9 cellular contexts compared by ENCODE assay signal in the genomic region with DNA sequence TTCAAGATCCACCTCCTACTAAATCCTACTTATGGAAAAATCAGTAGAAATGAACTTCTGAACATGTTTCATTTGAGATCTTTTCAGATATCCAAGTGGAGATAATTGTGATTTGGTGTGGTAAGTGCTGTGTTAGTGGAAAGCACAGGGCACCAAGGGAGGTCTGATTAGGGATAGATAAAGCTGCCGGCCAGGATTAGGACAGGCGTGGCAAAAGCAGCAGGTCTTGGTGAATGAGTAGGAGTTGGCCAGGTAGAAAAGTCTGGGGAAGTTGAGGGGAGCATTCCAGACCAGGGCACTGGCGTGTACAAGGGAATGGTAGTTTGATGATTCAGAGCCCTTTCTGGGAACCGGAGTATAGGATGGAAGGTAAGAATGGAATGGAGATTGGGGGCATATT. TPM values are rescaled to one million over a fixed set of nuclear protein-coding genes. Genes with fewer than 3 reads are reported as not detected.
DNase-seq lines count a peak whose midpoint lies in the region; ATAC-seq and TF ChIP-seq lines count a peak whose summit lies in the region.
"Had no signal": no experiment of that assay in that cellular context is flagged by ENCODE, and none has a peak within 500 bp of the region (broad histone marks: within the 10 kb centered on the region; RNA-seq: fewer than 3 reads in every experiment).

No MANE protein-coding gene starts in this region.

- H3K9me3 ChIP-seq in right atrium auricular region (no peaks in the 10 kb centered on the region), SK-N-MC (ENCODE audit: low read depth, low read length) (no peaks in the 10 kb centered on the region), vagina (no peaks in the 10 kb centered on the region)

- TF ChIP-seq CTCF in right atrium auricular region (IDR thresholded peaks at IDR 0.05) (no peak), vagina (IDR thresholded peaks at IDR 0.05) (no peak), chondrocyte (IDR thresholded peaks at IDR 0.05) (no peak)

- intact Hi-C loops in left ventricle myocardium superior (cut with micrococcal nuclease) (no loop called here), vagina (cut with DNase I) (no loop called here)

- ATAC-seq in left ventricle myocardium superior: no peak

- H3K36me3 ChIP-seq in right atrium auricular region (no peaks in the 10 kb centered on the region), SK-N-MC (ENCODE audit: insufficient read depth, low read length) (no peaks in the 10 kb centered on the region), vagina (no peaks in the 10 kb centered on the region)

- TF ChIP-seq POLR2A in vagina (IDR thresholded peaks at IDR 0.05): no peak

- H3K4me1 ChIP-seq in right atrium auricular region (peaks cover 0 to 19% of the 10 kb centered on the region in 2 donors), vagina (peaks cover 21% of the 10 kb centered on the region)

- no peak overlapping the region for H3K4me3 Mint-ChIP-seq in chondrocyte (ENCODE audit: unreplicated experiment)

- DNase-seq in right atrium auricular region (ENCODE audit: low spot score): peak; percentile 26
- no peak for DNase-seq in left ventricle myocardium superior
- no peak for DNase-seq in SK-N-MC (ENCODE audit: low read depth, low spot score)
- DNase-seq in epithelial cell of prostate (ENCODE audit: low read depth, low spot score): no peak
- DNase-seq in vagina (ENCODE audit: extremely low spot score in 2 of 2): peak; percentile 64 to 80
- no peak for DNase-seq in SK-N-DZ (ENCODE audit: low spot score)
- DNase-seq in NCI-H2171 (lab: John Stamatoyannopoulos, UW): no peak
- DNase-seq in chondrocyte (ENCODE audit: low spot score): no peak
- DNase-seq: EL had no signal

- H3K4me3 ChIP-seq in right atrium auricular region (no peak overlapping the region), SK-N-MC (peak overlapping the region; percentile 89), vagina (no peak overlapping the region)

- no peaks in the 10 kb centered on the region for H3K27me3 Mint-ChIP-seq in chondrocyte (ENCODE audit: low read depth)

- peaks cover 9% of the 10 kb centered on the region for H3K36me3 Mint-ChIP-seq in chondrocyte (ENCODE audit: low read depth)

- H3K27me3 ChIP-seq in right atrium auricular region (no peaks in the 10 kb centered on the region), vagina (no peaks in the 10 kb centered on the region)

- H3K9me3 Mint-ChIP-seq in chondrocyte (ENCODE audit: low read depth): peaks cover 3% of the 10 kb centered on the region

- H3K27ac ChIP-seq in right atrium auricular region: no peak overlapping the region
- peak overlapping the region; percentile 47 for H3K27ac ChIP-seq in SK-N-MC
- H3K27ac ChIP-seq in epithelial cell of prostate: peak overlapping the region; percentile 63
- H3K27ac ChIP-seq in vagina: no peak overlapping the region

- peaks cover 12% of the 10 kb centered on the region for H3K4me1 Mint-ChIP-seq in chondrocyte (ENCODE audit: low read depth)

- H3K9ac ChIP-seq in SK-N-MC (ENCODE audit: insufficient read length): no peak overlapping the region

- no peak overlapping the region for H3K27ac Mint-ChIP-seq in chondrocyte (ENCODE audit: unreplicated experiment)

RNA-seq across cellular contexts. Expression of gene AZIN2, which starts 47.8 kb away (rescaled TPM):
- total RNA-seq in right atrium auricular region (1 to 10 TPM; 1.9 to 3.3 TPM), left ventricle myocardium superior (3.3 TPM), vagina (7.9 TPM), chondrocyte (3.5 to 12.4 TPM (median 5.8 TPM) in 3 replicates)
- 0.99 TPM in 1 of 2 replicates, not detected in the other for polyA plus RNA-seq in SK-N-DZ (2014; cell fraction: cytosol; rRNA removed)
- polyA plus RNA-seq in SK-N-DZ (2014; cell fraction: nucleus; rRNA removed): 0.64 and 3.8 TPM in 2 replicates

RNA-seq across cellular contexts. Expression of gene TRIM62, which starts 53.1 kb away (rescaled TPM):
- total RNA-seq in right atrium auricular region (1 to 10 TPM; 2.4 to 6.8 TPM), left ventricle myocardium superior (2.0 TPM), vagina (8.8 TPM), chondrocyte (17.3 to 35.1 TPM (median 17.7 TPM) in 3 replicates)
- 2.8 and 3.5 TPM in 2 replicates for polyA plus RNA-seq in SK-N-DZ (2014; cell fraction: cytosol; rRNA removed)
- polyA plus RNA-seq in SK-N-DZ (2014; cell fraction: nucleus; rRNA removed): 1.1 and 1.8 TPM in 2 replicates

Comparison
In these comparisons a context has a peak if more than half of its experiments do, and no peak if none do; other contexts are left out.
1. DNase-seq: peak in right atrium auricular region (single experiment) and vagina (2 of 2); none in left ventricle myocardium superior (single experiment), SK-N-MC (single experiment), epithelial cell of prostate (single experiment), SK-N-DZ (single experiment), NCI-H2171 (single experiment) and chondrocyte (single experiment).
2. H3K27ac ChIP-seq: peak in SK-N-MC (single experiment) and epithelial cell of prostate (single experiment); none in right atrium auricular region (0 of 2) and vagina (single experiment).